8 cellular contexts compared by ENCODE assay signal in genomic region chr14:96567289-96567899, GRCh38.
A peak's percentile ranks its signal among the peaks of the same experiment; 100 is the strongest.
DNase-seq lines count a peak whose midpoint lies in the region; ATAC-seq and TF ChIP-seq lines count a peak whose summit lies in the region.

No MANE protein-coding gene starts in this region.

- no peaks in the 10 kb centered on the region for H3K9me3 ChIP-seq in WERI-Rb-1 (ENCODE audit: severe bottlenecking)
- no peaks in the 10 kb centered on the region for H3K9me3 ChIP-seq in hepatocyte (ENCODE audit: low read depth)

- no peak overlapping the region for H2AFZ ChIP-seq in hepatocyte

- no peak overlapping the region for H3K27ac ChIP-seq in WERI-Rb-1
- H3K27ac ChIP-seq in hepatocyte: no peak overlapping the region

- peak; percentile 34 for TF ChIP-seq CTCF in GM12865 (IDR thresholded peaks at IDR 0.05; ENCODE audit: insufficient read depth, low read depth, low read length, missing control alignments)
- TF ChIP-seq CTCF in LNCaP clone FGC (IDR thresholded peaks at IDR 0.05; ENCODE audit: control insufficient read depth, extremely low read depth, insufficient read depth): peak; percentile 78
- TF ChIP-seq CTCF in WERI-Rb-1 (IDR thresholded peaks at IDR 0.05; ENCODE audit: low read depth, low read length): peak; percentile 37
- TF ChIP-seq CTCF in hepatocyte (IDR thresholded peaks at IDR 0.05; ENCODE audit: poor library complexity): peak; percentile 74

- DNase-seq in A172 (ENCODE audit: low spot score) (peak; percentile 5), GM12865 (ENCODE audit: low read depth) (peak; percentile 40), LNCaP clone FGC (ENCODE audit: low read depth) (no peak), WERI-Rb-1 (no peak), hepatocyte (ENCODE audit: low spot score) (peak; percentile 44), ureter (ENCODE audit: low spot score) (no peak)

- H3K36me3 ChIP-seq in WERI-Rb-1 (peaks cover 11% of the 10 kb centered on the region), hepatocyte (replicated peaks; ENCODE audit: insufficient read depth, low read depth) (no peaks in the 10 kb centered on the region)

- H4K20me1 ChIP-seq in hepatocyte (ENCODE audit: insufficient read depth, poor library complexity, severe bottlenecking): no peaks in the 10 kb centered on the region

- no peaks in the 10 kb centered on the region for H3K9me2 ChIP-seq in hepatocyte (replicated peaks; ENCODE audit: insufficient read depth)

- H3K79me2 ChIP-seq in hepatocyte: no peaks in the 10 kb centered on the region

- no peak overlapping the region for H3K4me3 ChIP-seq in GM12865 (ENCODE audit: low read depth, low read length)
- no peak overlapping the region for H3K4me3 ChIP-seq in LNCaP clone FGC (ENCODE audit: low read depth, low read length)
- no peak overlapping the region for H3K4me3 ChIP-seq in WERI-Rb-1 (ENCODE audit: low read depth, low read length)
- no peak overlapping the region for H3K4me3 ChIP-seq in hepatocyte

- H3K4me1 ChIP-seq in hepatocyte (ENCODE audit: insufficient read depth): no peaks in the 10 kb centered on the region

- no peak overlapping the region for H3K4me2 ChIP-seq in hepatocyte

- 77% methylated on average over 3 of the region's 3 CpGs for WGBS in hepatocyte (ENCODE audit: low lambda C conversion rate, missing lambda C conversion rate)

- ATAC-seq in GM19395 (IDR thresholded peaks at IDR 0.05; ENCODE audit: unreplicated experiment) (no peak), GM21390 (IDR thresholded peaks at IDR 0.05; ENCODE audit: unreplicated experiment) (no peak)

- H3K27me3 ChIP-seq in WERI-Rb-1 (ENCODE audit: insufficient read depth, low read depth, severe bottlenecking) (no peaks in the 10 kb centered on the region), hepatocyte (no peaks in the 10 kb centered on the region)

Comparison
In these comparisons a context has a peak if more than half of its experiments do, and no peak if none do; other contexts are left out.
1. DNase-seq: peak in A172 (single experiment), GM12865 (single experiment) and hepatocyte (single experiment); none in LNCaP clone FGC (single experiment), WERI-Rb-1 (single experiment) and ureter (single experiment).
2. Peak in every context shown above with its lines, with median percentiles within 50 percentile points of each other: CTCF ChIP-seq.